In the genomic region with DNA sequence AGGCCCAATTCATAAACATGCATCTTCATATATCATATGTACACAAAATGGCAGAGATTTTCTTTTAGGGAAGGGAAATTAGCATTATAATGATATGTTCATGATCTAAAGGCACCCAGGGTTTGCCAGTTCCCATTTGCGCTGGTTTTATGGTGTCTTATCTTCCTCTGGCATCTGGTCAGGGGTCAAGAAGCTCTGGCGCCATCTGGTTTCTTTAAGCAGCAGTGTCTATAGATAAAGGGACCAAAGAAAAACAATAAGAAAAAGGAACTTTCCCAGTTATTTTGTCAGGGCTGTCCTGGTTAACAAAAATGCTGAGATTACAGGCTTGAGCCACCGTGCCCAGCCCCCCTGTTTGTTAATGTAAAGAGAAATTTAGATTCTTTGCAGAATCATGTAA, we compare ENCODE assay signal across 8 cellular contexts. TPM values are rescaled to one million over a fixed set of nuclear protein-coding genes. Genes with fewer than 3 reads are reported as not detected.
DNase-seq lines count a peak whose midpoint lies in the region; ATAC-seq and TF ChIP-seq lines count a peak whose summit lies in the region.

No MANE protein-coding gene starts in this region.

- H2AFZ ChIP-seq in H9 (ENCODE audit: low read length) = no peak overlapping the region

- ATAC-seq in GM19467 (IDR thresholded peaks at IDR 0.05; ENCODE audit: unreplicated experiment) = no peak
- no peak for ATAC-seq in HG03108 (IDR thresholded peaks at IDR 0.05; ENCODE audit: unreplicated experiment)
- ATAC-seq in GM21423 (IDR thresholded peaks at IDR 0.05; ENCODE audit: unreplicated experiment) = no peak

- no peak overlapping the region for H3K9ac ChIP-seq in H9 (ENCODE audit: extremely low read depth, insufficient read length, low read length)

- H2BK120ac ChIP-seq in H9 (ENCODE audit: low read depth, low read length, poor library complexity, severe bottlenecking) = no peak overlapping the region

- H3K9me3 Mint-ChIP-seq in H9 = no peaks in the 10 kb centered on the region

- no peaks in the 10 kb centered on the region for H4K20me1 ChIP-seq in H9 (ENCODE audit: control insufficient read depth, insufficient read depth, insufficient read length)

- no peaks in the 10 kb centered on the region for H3K27me3 Mint-ChIP-seq in H9 (ENCODE audit: low read depth)

- no peak overlapping the region for H3K14ac ChIP-seq in H9 (ENCODE audit: insufficient read depth, low read length)

- no CpG with 5 or more reads among the region's 3 CpGs for WGBS in H9 (ENCODE audit: extremely low coverage, insufficient read length, low lambda C conversion rate)

- H3K4me3 ChIP-seq in BE2C (ENCODE audit: low read depth, low read length) = no peak overlapping the region

- no peak overlapping the region for H2BK5ac ChIP-seq in H9 (ENCODE audit: insufficient read length, low read length)

- no peaks in the 10 kb centered on the region for H3K36me3 ChIP-seq in BE2C

- H4K91ac ChIP-seq in H9 (ENCODE audit: insufficient read length, low read depth, low read length) = no peak overlapping the region

- no peaks in the 10 kb centered on the region for H3K4me1 ChIP-seq in BE2C
- no peaks in the 10 kb centered on the region for H3K4me1 ChIP-seq in H9 (ENCODE audit: insufficient read depth, low read length)

- no peak overlapping the region for H3K4me3 Mint-ChIP-seq in H9

- H3K9me3 ChIP-seq in BE2C = no peaks in the 10 kb centered on the region
- no peaks in the 10 kb centered on the region for H3K9me3 ChIP-seq in H9 (ENCODE audit: control insufficient read depth, low read depth, low read length)

- DNase-seq in BE2C (no peak), H9 (peak; percentile 41), RWPE1 (ENCODE audit: low spot score) (no peak), glomerular visceral epithelial cell (ENCODE audit: extremely low spot score) (peak; percentile 43), HuH-7 (ENCODE audit: low spot score) (no peak)

- H3K27me3 ChIP-seq in BE2C (no peaks in the 10 kb centered on the region), H9 (ENCODE audit: insufficient read depth, low read length) (no peaks in the 10 kb centered on the region)

- H3K4me1 Mint-ChIP-seq in H9 = peaks cover 13 to 15% of the 10 kb centered on the region in 2 experiments

- peak overlapping the region in 1 of 3 experiments; percentile 54; a peak in 3 of 7 replicates for H3K27ac Mint-ChIP-seq in H9

- POLR2A ChIA-PET in RWPE1 (lab: Yijun Ruan, JAX; ENCODE audit: low non-redundant PET) = no interaction called here

- H3K27ac ChIP-seq in H9 (ENCODE audit: insufficient read length, low read depth, low read length) (no peak overlapping the region), RWPE1 (no peak overlapping the region)

- H3K56ac ChIP-seq in H9 (ENCODE audit: insufficient read length, low read depth, low read length) = no peak overlapping the region

- H2AK5ac ChIP-seq in H9 (ENCODE audit: insufficient read length, low read length) = no peak overlapping the region

- H2BK15ac ChIP-seq in H9 (ENCODE audit: low read depth, low read length) = no peak overlapping the region

- H2BK20ac ChIP-seq in H9 (ENCODE audit: low read depth, low read length, poor library complexity, severe bottlenecking) = no peak overlapping the region

- no peak overlapping the region for H3K4ac ChIP-seq in H9 (ENCODE audit: low read depth, low read length)

- no peak overlapping the region for H3T11ph ChIP-seq in H9 (ENCODE audit: low read length)

- no peaks in the 10 kb centered on the region for H3K79me1 ChIP-seq in H9 (ENCODE audit: insufficient read depth, low read depth, low read length, poor library complexity, severe bottlenecking)

- no peak overlapping the region for H4K8ac ChIP-seq in H9 (replicated peaks; ENCODE audit: insufficient read length, low read depth, low read length)

- H4K5ac ChIP-seq in H9 (ENCODE audit: insufficient read length, low read depth, low read length) = no peak overlapping the region

- H3K79me2 ChIP-seq in H9 (ENCODE audit: insufficient read depth, low read length) = peaks cover 3% of the 10 kb centered on the region

- H3K36me3 Mint-ChIP-seq in H9 (ENCODE audit: insufficient read depth in 1 of 3, low read depth in 3 of 3) = peaks cover 0 to 3% (median 0%) of the 10 kb centered on the region in 3 experiments; a peak in 1 of 7 replicates

- TF ChIP-seq CTCF in BE2C (IDR thresholded peaks at IDR 0.05; ENCODE audit: low read depth, low read length) (peak; percentile 22), H9 (conservative IDR thresholded peaks at IDR 0.05) (peak; percentile 67), RWPE1 (conservative IDR thresholded peaks at IDR 0.05; ENCODE audit: low read depth) (peak; percentile 27)

- no peak overlapping the region for H3K4me2 ChIP-seq in H9 (ENCODE audit: insufficient read depth, insufficient read length, low read length)

- CTCF ChIA-PET in RWPE1 (lab: Yijun Ruan, JAX) = interaction anchor here (0.5 to 0.7 kb wide), 3 partner anchors 49 to 234 kb away, joined by 3 read pairs; no protein-coding TSS in a partner anchor

- H3K18ac ChIP-seq in H9 (ENCODE audit: insufficient read length, low read depth, low read length) = no peak overlapping the region

- H2BK12ac ChIP-seq in H9 (ENCODE audit: insufficient read length, low read depth, low read length) = no peak overlapping the region

- H3K23ac ChIP-seq in H9 (ENCODE audit: insufficient read length, low read depth, low read length) = no peak overlapping the region

- peaks cover 4% of the 10 kb centered on the region for H3K23me2 ChIP-seq in H9 (ENCODE audit: insufficient read length, low read depth, low read length, poor library complexity, severe bottlenecking)

RNA-seq across cellular contexts. Expression of a gene that starts 3.3 kb away (rescaled TPM):
- 14.5 TPM for polyA plus RNA-seq in BE2C (2012; ENCODE audit: insufficient read depth, insufficient read length, low read depth)
- total RNA-seq in H9 (2021) = 17.2 and 17.8 TPM in 2 replicates

Comparison
In these comparisons a context has a peak if more than half of its experiments do, and no peak if none do; other contexts are left out.
1. DNase-seq: peak in H9 (single experiment) and glomerular visceral epithelial cell (single experiment); none in BE2C (single experiment), RWPE1 (single experiment) and HuH-7 (single experiment).
2. Peak in every context shown above with its lines, with median percentiles within 50 percentile points of each other: CTCF ChIP-seq.